Comparison of ENCODE assay signal across 3 cellular contexts in genomic region chr1:52848423-52848822, GRCh38.
"Had no signal": no experiment of that assay in that cellular context is flagged by ENCODE, and none has a peak within 500 bp of the region (broad histone marks: within the 10 kb centered on the region; RNA-seq: fewer than 3 reads in every experiment).

No MANE protein-coding gene starts in this region.

- H3K27ac ChIP-seq: HL-60 had no signal

- H3K4me3 ChIP-seq: K562 had no signal

- ATAC-seq: HepG2, K562 had no signal
